ENCODE assay signal across 1 cellular context in the genomic region with DNA sequence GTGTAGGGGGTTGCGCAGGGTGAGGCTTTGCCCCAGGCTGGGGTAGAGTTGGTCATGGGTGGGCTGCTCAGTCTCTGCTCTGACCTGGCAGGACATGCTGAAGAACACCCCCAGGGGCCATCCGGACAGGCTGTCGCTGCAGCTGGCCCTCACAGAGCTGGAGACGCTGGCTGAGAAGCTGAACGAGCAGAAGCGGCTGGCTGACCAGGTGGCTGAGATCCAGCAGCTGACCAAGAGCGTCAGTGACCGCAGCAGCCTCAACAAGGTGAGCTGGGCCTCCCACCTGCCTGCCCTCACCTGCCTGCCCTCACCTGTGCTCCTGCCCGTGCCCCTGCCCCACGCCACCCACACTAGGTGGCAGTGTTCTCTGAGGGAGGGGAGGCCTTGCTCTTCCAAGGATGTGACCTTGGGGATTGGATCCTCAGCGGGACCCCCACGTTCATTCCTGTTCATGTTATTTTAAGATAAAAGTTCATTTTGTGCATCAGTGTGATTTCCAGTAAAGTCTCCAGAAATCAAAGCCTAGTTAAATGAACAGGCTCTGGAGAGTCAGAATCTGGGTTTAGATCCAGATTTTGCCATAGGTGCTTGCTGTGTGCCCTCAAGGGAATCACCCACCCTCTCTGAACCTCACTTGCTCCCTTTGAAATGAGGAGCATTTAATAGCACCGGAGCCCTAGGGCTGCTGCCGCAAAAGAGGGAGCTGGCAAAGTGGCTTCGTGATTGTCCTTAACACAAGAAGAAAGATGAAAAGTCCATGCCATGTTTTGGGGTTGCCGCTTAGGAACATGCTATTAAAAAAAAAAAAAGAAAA.
TF ChIP-seq lines count a peak whose summit lies in the region.

No MANE protein-coding gene starts in this region.

TF ChIP-seq in HEK293, 187 proteins besides CTCF, POLR2A, EP300 and RAD21 (continued from another document):
- TF ChIP-seq TSHZ1 (tag by site-specific recombination; IDR thresholded peaks at IDR 0.05; ENCODE audit: borderline replicate concordance) (no peak), ZNF777 (tag by site-specific recombination; IDR thresholded peaks at IDR 0.05; ENCODE audit: borderline replicate concordance) (no peak), ZNF792 (tag by site-specific recombination; IDR thresholded peaks at IDR 0.05) (no peak), ZNF571 (tag by site-specific recombination; IDR thresholded peaks at IDR 0.05) (no peak)
